Comparison of ENCODE assay signal across 1 cellular context in the genomic region with DNA sequence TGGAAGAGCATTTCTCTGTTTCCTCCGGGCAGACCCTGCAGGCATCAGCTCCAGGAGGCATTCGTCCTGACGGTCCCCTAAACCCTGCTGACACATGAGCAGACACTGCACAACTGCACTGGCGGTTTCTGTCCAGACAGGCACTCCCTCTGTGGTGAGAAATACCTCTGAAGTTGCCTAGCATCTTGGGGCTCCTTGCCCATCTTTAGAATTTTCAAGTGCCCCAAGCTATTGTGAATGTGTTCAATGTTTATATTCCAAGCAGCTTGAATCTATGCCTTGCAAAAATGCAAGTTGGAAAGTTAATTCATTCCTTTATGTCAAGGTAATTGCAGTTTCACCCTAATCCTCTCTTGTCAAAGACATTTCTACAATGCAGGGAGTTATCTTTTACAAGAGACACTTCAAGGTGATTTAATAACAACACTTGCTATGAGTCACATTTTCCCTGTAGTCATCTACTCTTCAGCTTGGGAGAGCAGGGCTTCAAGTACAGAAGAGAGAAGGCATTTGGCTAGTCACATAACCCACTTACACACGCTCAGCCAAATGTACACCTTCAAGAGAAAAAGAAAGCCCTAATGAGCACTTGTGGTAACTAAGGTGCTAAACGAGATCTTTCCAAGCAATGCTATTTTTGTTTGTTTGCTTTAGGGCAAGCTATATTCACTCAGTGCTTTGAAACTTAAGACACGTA.
TF ChIP-seq lines count a peak whose summit lies in the region.

No MANE protein-coding gene starts in this region.

TF ChIP-seq in IMR-90, 13 proteins besides CTCF, POLR2A, EP300 and RAD21:
- TF ChIP-seq FOS (IDR thresholded peaks at IDR 0.05; ENCODE audit: low read depth, low read length) (peak; percentile 64; the same call in 1 of the 2 replicates), MAFK (IDR thresholded peaks at IDR 0.05; ENCODE audit: low read depth, low read length) (no peak), SMC3 (IDR thresholded peaks at IDR 0.05; ENCODE audit: low read depth, low read length) (peak; percentile 8; the same call in 1 of the 2 replicates)
